ENCODE assay signal across 10 cellular contexts in genomic region chr1:244361764-244362473, GRCh38.
DNase-seq lines count a peak whose midpoint lies in the region; ATAC-seq, FAIRE-seq and TF ChIP-seq lines count a peak whose summit lies in the region.
"Had no signal": no experiment of that assay in that cellular context is flagged by ENCODE, and none has a peak within 500 bp of the region (broad histone marks: within the 10 kb centered on the region; RNA-seq: fewer than 3 reads in every experiment).

No MANE protein-coding gene starts in this region.

- peaks cover 2% of the 10 kb centered on the region for H3K9me3 Mint-ChIP-seq in CD4-positive, alpha-beta T cell

- H3K27ac ChIP-seq in CD4-positive, alpha-beta T cell (ENCODE audit: low read depth, low read length), result no peak overlapping the region

- CTCF ChIA-PET in CD4-positive, alpha-beta T cell (lab: Charles Lee), result interaction anchor here (0.6 kb wide), 1 partner anchor 296 kb away, joined by 3 read pairs; no protein-coding TSS in a partner anchor

- no peaks in the 10 kb centered on the region for H3K36me3 ChIP-seq in neuron (ENCODE audit: insufficient read depth, low read length)

- DNase-seq in COLO829 (ENCODE audit: low spot score) (peak; percentile 67), RCC 7860 (ENCODE audit: low spot score) (peak; percentile 47), fibroblast of mammary gland (ENCODE audit: low read depth) (peak; percentile 18), NCI-H1694 (lab: John Stamatoyannopoulos, UW) (no peak)
- DNase-seq in CD4-positive, alpha-beta T cell, result no peak
- DNase-seq: NCI-H2171 had no signal

- H3K4me1 Mint-ChIP-seq in CD4-positive, alpha-beta T cell (ENCODE audit: low read depth), result no peaks in the 10 kb centered on the region

- no peaks in the 10 kb centered on the region for H3K27me3 ChIP-seq in neuron (ENCODE audit: insufficient read depth, low read length)
- H3K27me3 ChIP-seq in CD4-positive, alpha-beta T cell (ENCODE audit: control insufficient read depth, insufficient read depth, low read length), result no peaks in the 10 kb centered on the region

- H3K36me3 Mint-ChIP-seq in CD4-positive, alpha-beta T cell (ENCODE audit: low read depth), result no peaks in the 10 kb centered on the region

- ATAC-seq in GM18868 (IDR thresholded peaks at IDR 0.05; ENCODE audit: unreplicated experiment), result no peak
- no peak for ATAC-seq in CD4-positive, alpha-beta T cell (ENCODE audit: poor library complexity)
- ATAC-seq in GM18907 (IDR thresholded peaks at IDR 0.05; ENCODE audit: unreplicated experiment), result no peak

- POLR2A ChIA-PET in CD4-positive, alpha-beta T cell (lab: Charles Lee), result no interaction called here

- H3K4me1 ChIP-seq in neuron (ENCODE audit: insufficient read depth, low read length), result peaks cover 9% of the 10 kb centered on the region

- H3K27me3 Mint-ChIP-seq in CD4-positive, alpha-beta T cell, result no peaks in the 10 kb centered on the region

- intact Hi-C loops in CD4-positive, alpha-beta T cell (cut with DNase I, micrococcal nuclease), result no loop called here

- H2AFZ ChIP-seq in neuron (ENCODE audit: low read depth, low read length), result peak overlapping the region; percentile 87

- no peak overlapping the region for H3K27ac Mint-ChIP-seq in CD4-positive, alpha-beta T cell

- H3K4me3 ChIP-seq in fibroblast of mammary gland (ENCODE audit: control insufficient read depth, low read depth, low read length), result no peak overlapping the region
- peak overlapping the region; percentile 29 for H3K4me3 ChIP-seq in neuron (ENCODE audit: low read length)

- no peak for TF ChIP-seq CTCF in fibroblast of mammary gland (conservative IDR thresholded peaks at IDR 0.05; ENCODE audit: control insufficient read depth, insufficient read depth, low read depth, low read length)
- no peak for TF ChIP-seq CTCF in CD4-positive, alpha-beta T cell (IDR thresholded peaks at IDR 0.05)

- peaks cover 3% of the 10 kb centered on the region for H3K9me3 ChIP-seq in neuron (ENCODE audit: low read length)
- peaks cover 4% of the 10 kb centered on the region for H3K9me3 ChIP-seq in CD4-positive, alpha-beta T cell (ENCODE audit: control insufficient read depth, low read length)

- FAIRE-seq in RCC 7860 (lab: Jason Lieb, UNC), result no peak
- FAIRE-seq: bronchial epithelial cell had no signal

- H3K4me3 Mint-ChIP-seq in CD4-positive, alpha-beta T cell, result no peak overlapping the region

Comparison
In these comparisons a context has a peak if more than half of its experiments do, and no peak if none do; other contexts are left out.
1. DNase-seq: peak in COLO829 (single experiment), RCC 7860 (single experiment) and fibroblast of mammary gland (single experiment); none in NCI-H1694 (single experiment) and CD4-positive, alpha-beta T cell (0 of 10).